ENCODE assay signal across 14 cellular contexts in the genomic region with DNA sequence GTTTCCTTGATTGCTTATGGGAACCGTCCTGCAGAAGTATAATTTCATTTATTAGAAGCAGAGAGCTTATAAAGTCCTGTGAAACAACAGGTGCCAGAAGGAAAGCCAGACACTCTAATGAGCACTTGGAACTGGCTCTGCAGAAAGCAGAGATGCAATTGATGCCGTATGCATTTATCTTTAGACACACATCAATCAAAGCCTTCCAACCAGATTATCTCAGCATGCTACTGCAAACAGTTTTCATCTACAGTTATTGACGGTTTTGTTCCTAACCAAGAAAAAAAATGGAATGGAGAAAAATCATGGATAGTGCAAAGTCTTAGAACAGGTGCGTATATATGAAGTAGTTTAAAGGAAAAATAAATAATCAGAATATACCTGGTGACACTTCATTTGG.
A peak's percentile ranks its signal among the peaks of the same experiment; 100 is the strongest.
DNase-seq lines count a peak whose midpoint lies in the region; ATAC-seq, FAIRE-seq and TF ChIP-seq lines count a peak whose summit lies in the region.
"Had no signal": no experiment of that assay in that cellular context is flagged by ENCODE, and none has a peak within 500 bp of the region (broad histone marks: within the 10 kb centered on the region; RNA-seq: fewer than 3 reads in every experiment).

No MANE protein-coding gene starts in this region.

- no peak for TF ChIP-seq EP300 in K562 (IDR thresholded peaks at IDR 0.05; ENCODE audit: low read length)

- intact Hi-C loops in K562 (cut with micrococcal nuclease) (no loop called here), Calu3 (cut with micrococcal nuclease; ENCODE audit: unreplicated experiment) (no loop called here)
- intact Hi-C loops in naive thymus-derived CD4-positive, alpha-beta T cell (cut with micrococcal nuclease), result no loop called here

- H3K36me3 Mint-ChIP-seq in naive thymus-derived CD4-positive, alpha-beta T cell, result no peaks in the 10 kb centered on the region
- H3K36me3 Mint-ChIP-seq in Calu3 (ENCODE audit: insufficient read depth, unreplicated experiment), result no peaks in the 10 kb centered on the region
- H3K36me3 Mint-ChIP-seq: CD14-positive monocyte; CD8-positive, alpha-beta T cell had no signal

- H3K9me3 ChIP-seq in HEK293 (ENCODE audit: control insufficient read depth, insufficient read depth, low read depth, low read length) (no peaks in the 10 kb centered on the region), K562 (replicated peaks; ENCODE audit: control insufficient read depth, insufficient read depth, low read depth, low read length) (no peaks in the 10 kb centered on the region)
- H3K9me3 ChIP-seq in naive thymus-derived CD4-positive, alpha-beta T cell (ENCODE audit: control insufficient read depth in 2 of 3, low read length in 3 of 3), result no peaks in the 10 kb centered on the region

- peaks cover 0 to 6% (median 0%) of the 10 kb centered on the region in 5 donors for H3K27me3 Mint-ChIP-seq in naive thymus-derived CD4-positive, alpha-beta T cell
- peaks cover 67% of the 10 kb centered on the region for H3K27me3 Mint-ChIP-seq in Calu3 (ENCODE audit: unreplicated experiment)

- DNase-seq in NCI-H1417 treated with DMSO at 0.1 percent for 48 hours (lab: John Stamatoyannopoulos, UW) (peak; percentile 28), K562 (ENCODE audit: extremely low read depth in 1 of 4, low spot score in 3 of 4) (no peak), Calu3 (no peak)
- no peak for DNase-seq in activated T-cell treated with anti-CD3 and anti-CD28 coated beads, Interleukin-2, amount 50 U/mL, for 1 hour
- DNase-seq in naive thymus-derived CD4-positive, alpha-beta T cell, result no peak
- DNase-seq: Caco-2; CD8-positive, alpha-beta T cell; DMS53; GF-D8 had no signal

- no peaks in the 10 kb centered on the region for H3K36me3 ChIP-seq in HEK293 (ENCODE audit: control insufficient read depth in 2 of 2, insufficient read depth in 1 of 2, low read length in 2 of 2)
- no peaks in the 10 kb centered on the region for H3K36me3 ChIP-seq in K562 (ENCODE audit: control insufficient read depth, insufficient read depth, low read length)
- no peaks in the 10 kb centered on the region for H3K36me3 ChIP-seq in naive thymus-derived CD4-positive, alpha-beta T cell (ENCODE audit: control insufficient read depth in 2 of 3, insufficient read depth in 3 of 3, low read length in 3 of 3)

- no peak for TF ChIP-seq POLR2A in K562 (conservative IDR thresholded peaks at IDR 0.05)

- H3K4me1 Mint-ChIP-seq in naive thymus-derived CD4-positive, alpha-beta T cell, result no peaks in the 10 kb centered on the region
- H3K4me1 Mint-ChIP-seq in Calu3 (ENCODE audit: low read depth, unreplicated experiment), result no peaks in the 10 kb centered on the region

- no peaks in the 10 kb centered on the region for H3K4me1 ChIP-seq in HEK293 (ENCODE audit: control insufficient read depth, insufficient read depth, low read length)
- peaks cover 0 to 2% of the 10 kb centered on the region in 2 experiments; a peak in 1 of 5 replicates for H3K4me1 ChIP-seq in K562 (replicated peaks in 1 of 2; ENCODE audit: control insufficient read depth in 2 of 2, insufficient read depth in 2 of 2, low read length in 2 of 2)
- H3K4me1 ChIP-seq in naive thymus-derived CD4-positive, alpha-beta T cell (ENCODE audit: control insufficient read depth in 2 of 2, insufficient read depth in 2 of 2, low read length in 2 of 2), result no peaks in the 10 kb centered on the region
- H3K4me1 ChIP-seq: Caco-2 had no signal

- no peak for ATAC-seq in K562
- ATAC-seq in naive thymus-derived CD4-positive, alpha-beta T cell, result no peak
- ATAC-seq: CD8-positive, alpha-beta T cell; HCT116 had no signal

- H3K9me1 ChIP-seq in K562 (ENCODE audit: control insufficient read depth, insufficient read depth, low read length), result no peaks in the 10 kb centered on the region

- H3K4me3 Mint-ChIP-seq in naive thymus-derived CD4-positive, alpha-beta T cell, result no peak overlapping the region
- no peak overlapping the region for H3K4me3 Mint-ChIP-seq in Calu3 (ENCODE audit: low read depth, unreplicated experiment)
- H3K4me3 Mint-ChIP-seq: CD14-positive monocyte; CD8-positive, alpha-beta T cell had no signal

- no TSS peak for BruUV-seq in K562 (replicated peaks; lab: Mats Ljungman, UMichigan)
- BruUV-seq in Calu3 (replicated peaks; lab: Mats Ljungman, UMichigan), result no TSS peak

- H4K20me1 ChIP-seq in K562 (replicated peaks; ENCODE audit: control insufficient read depth, insufficient read depth, low read length), result no peaks in the 10 kb centered on the region

- no peak overlapping the region for H3K4me2 ChIP-seq in K562 (ENCODE audit: insufficient read depth, low read length)

- no peak overlapping the region for H3K9ac ChIP-seq in K562 (ENCODE audit: insufficient read depth in 1 of 2, low read depth in 2 of 2, low read length in 2 of 2)

- POLR2A ChIA-PET in HEK293 (lab: Yijun Ruan, JAX) (no interaction called here), K562 (lab: Yijun Ruan, JAX) (interaction anchor here (0.6 kb wide), 1 partner anchor 388 kb away, joined by 3 read pairs; no protein-coding TSS in a partner anchor)
- POLR2A ChIA-PET in naive thymus-derived CD4-positive, alpha-beta T cell (lab: Charles Lee), result no interaction called here

- H3K27me3 ChIP-seq in K562 (ENCODE audit: control insufficient read depth in 2 of 2, insufficient read depth in 2 of 2, low read length in 2 of 2), result no peaks in the 10 kb centered on the region
- H3K27me3 ChIP-seq in naive thymus-derived CD4-positive, alpha-beta T cell (ENCODE audit: control insufficient read depth in 2 of 2, insufficient read depth in 2 of 2, low read length in 2 of 2), result no peaks in the 10 kb centered on the region

- no peak overlapping the region for H2AFZ ChIP-seq in K562 (ENCODE audit: low read depth, low read length)

- H3K9me3 Mint-ChIP-seq in naive thymus-derived CD4-positive, alpha-beta T cell, result peaks cover 0 to 7% (median 0%) of the 10 kb centered on the region in 11 donors
- no peaks in the 10 kb centered on the region for H3K9me3 Mint-ChIP-seq in Calu3 (ENCODE audit: low read depth, unreplicated experiment)
- H3K9me3 Mint-ChIP-seq: CD8-positive, alpha-beta T cell had no signal

- no peak overlapping the region for H3K27ac Mint-ChIP-seq in naive thymus-derived CD4-positive, alpha-beta T cell
- H3K27ac Mint-ChIP-seq in Calu3 (ENCODE audit: unreplicated experiment), result no peak overlapping the region
- H3K27ac Mint-ChIP-seq: CD8-positive, alpha-beta T cell had no signal

- no peak for FAIRE-seq in K562 (lab: Jason Lieb, UNC)
- FAIRE-seq: H54 had no signal

- CTCF ChIA-PET in HEK293 (lab: Yijun Ruan, JAX) (no interaction called here), K562 (lab: Yijun Ruan, JAX; ENCODE audit: low intra/inter-chr PET ratio) (no interaction called here), Calu3 (lab: Charles Lee) (no interaction called here)
- CTCF ChIA-PET in naive thymus-derived CD4-positive, alpha-beta T cell (lab: Charles Lee), result no interaction called here

- no peaks in the 10 kb centered on the region for H3K79me2 ChIP-seq in K562 (ENCODE audit: control insufficient read depth, insufficient read depth, low read length)

- in situ Hi-C loops in K562 (cut with MboI), result no loop called here

- TF ChIP-seq CTCF in HEK293 (tag by site-specific recombination; IDR thresholded peaks at IDR 0.05) (no peak), K562 (IDR thresholded peaks at IDR 0.05 in 2 of 3, conservative IDR thresholded peaks at IDR 0.05 in 1 of 3; ENCODE audit: insufficient read depth in 2 of 3, low read depth in 1 of 3, low read length in 3 of 3) (no peak), Calu3 (IDR thresholded peaks at IDR 0.05; ENCODE audit: unreplicated experiment) (no peak)

- TF ChIP-seq RAD21 in K562 (CRISPR knock-in tag; conservative IDR thresholded peaks at IDR 0.05 in 1 of 2, IDR thresholded peaks at IDR 0.05 in 1 of 2), result no peak

- WGBS in K562 (ENCODE audit: insufficient coverage, low coverage, missing lambda C conversion rate), result 22% methylated on average over 4 of the region's 4 CpGs

- H3K4me3 ChIP-seq in HEK293 (ENCODE audit: low read depth, low read length) (no peak overlapping the region), K562 (no peak overlapping the region)
- no peak overlapping the region for H3K4me3 ChIP-seq in naive thymus-derived CD4-positive, alpha-beta T cell (ENCODE audit: low read length)

- H3K27ac ChIP-seq in HEK293 (ENCODE audit: extremely low read depth, low read depth, low read length) (no peak overlapping the region), K562 (ENCODE audit: extremely low read depth, low read depth, low read length) (no peak overlapping the region)
- no peak overlapping the region for H3K27ac ChIP-seq in naive thymus-derived CD4-positive, alpha-beta T cell (ENCODE audit: low read depth, low read length)
- H3K27ac ChIP-seq: HL-60 had no signal

TF ChIP-seq in HEK293, 187 proteins besides CTCF, POLR2A, EP300 and RAD21 (continues in another document):
- TF ChIP-seq SCRT2 (tag by site-specific recombination; IDR thresholded peaks at IDR 0.05) (0 out of 2 replicates have a peak, but pooled peaks have one; percentile 32), ZNF138 (tag by site-specific recombination; IDR thresholded peaks at IDR 0.05; ENCODE audit: borderline replicate concordance) (no peak)

TF ChIP-seq in K562, 482 proteins besides CTCF, POLR2A, EP300 and RAD21:
- TF ChIP-seq ARNT (IDR thresholded peaks at IDR 0.05) (no peak), MEIS2 (IDR thresholded peaks at IDR 0.05; ENCODE audit: partially characterized antibody) (peak; percentile 22)
